In genomic region chr19:50353487-50353880, GRCh38 we compare ENCODE assay signal across 4 cellular contexts. TPM values are rescaled to one million over a fixed set of nuclear protein-coding genes. Genes with fewer than 3 reads are reported as not detected.
"Had no signal": no experiment of that assay in that cellular context is flagged by ENCODE, and none has a peak within 500 bp of the region (broad histone marks: within the 10 kb centered on the region; RNA-seq: fewer than 3 reads in every experiment).

No MANE protein-coding gene starts in this region.

RNA-seq across cellular contexts. Expression of gene NAPSA, which starts 12.0 kb away (rescaled TPM):
- total RNA-seq: mononuclear cell had no signal

RNA-seq across cellular contexts. Expression of gene KCNC3, which starts 24.3 kb away (rescaled TPM):
- total RNA-seq: myocyte had no signal
- polyA plus RNA-seq: immature natural killer cell, mammary epithelial cell had no signal
